In the genomic region with DNA sequence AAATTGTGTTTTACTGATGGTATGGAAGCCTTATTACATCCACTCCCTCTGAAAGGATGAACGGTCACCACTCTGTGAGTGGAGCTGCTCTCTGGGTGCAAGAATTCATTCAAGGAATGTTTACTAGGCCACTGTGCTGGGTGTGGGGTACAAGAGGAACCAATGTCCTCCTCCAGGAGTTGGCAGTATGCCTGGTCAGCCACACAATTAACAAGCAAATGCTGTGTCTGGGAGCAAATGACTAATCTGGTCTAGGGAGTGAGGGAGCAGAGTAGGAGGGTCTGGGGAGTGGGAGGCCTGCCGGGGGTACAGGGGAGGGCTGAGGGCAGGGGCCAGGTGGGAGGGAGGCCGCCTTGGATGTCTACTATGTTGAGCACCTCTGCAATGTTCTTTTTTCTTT, we compare ENCODE assay signal across 1 cellular context.
TF ChIP-seq lines count a peak whose summit lies in the region.

No MANE protein-coding gene starts in this region.

TF ChIP-seq in HEK293, 187 proteins besides CTCF, POLR2A, EP300 and RAD21 (continued from another document and continues in another):
- TF ChIP-seq, protein P1, sequence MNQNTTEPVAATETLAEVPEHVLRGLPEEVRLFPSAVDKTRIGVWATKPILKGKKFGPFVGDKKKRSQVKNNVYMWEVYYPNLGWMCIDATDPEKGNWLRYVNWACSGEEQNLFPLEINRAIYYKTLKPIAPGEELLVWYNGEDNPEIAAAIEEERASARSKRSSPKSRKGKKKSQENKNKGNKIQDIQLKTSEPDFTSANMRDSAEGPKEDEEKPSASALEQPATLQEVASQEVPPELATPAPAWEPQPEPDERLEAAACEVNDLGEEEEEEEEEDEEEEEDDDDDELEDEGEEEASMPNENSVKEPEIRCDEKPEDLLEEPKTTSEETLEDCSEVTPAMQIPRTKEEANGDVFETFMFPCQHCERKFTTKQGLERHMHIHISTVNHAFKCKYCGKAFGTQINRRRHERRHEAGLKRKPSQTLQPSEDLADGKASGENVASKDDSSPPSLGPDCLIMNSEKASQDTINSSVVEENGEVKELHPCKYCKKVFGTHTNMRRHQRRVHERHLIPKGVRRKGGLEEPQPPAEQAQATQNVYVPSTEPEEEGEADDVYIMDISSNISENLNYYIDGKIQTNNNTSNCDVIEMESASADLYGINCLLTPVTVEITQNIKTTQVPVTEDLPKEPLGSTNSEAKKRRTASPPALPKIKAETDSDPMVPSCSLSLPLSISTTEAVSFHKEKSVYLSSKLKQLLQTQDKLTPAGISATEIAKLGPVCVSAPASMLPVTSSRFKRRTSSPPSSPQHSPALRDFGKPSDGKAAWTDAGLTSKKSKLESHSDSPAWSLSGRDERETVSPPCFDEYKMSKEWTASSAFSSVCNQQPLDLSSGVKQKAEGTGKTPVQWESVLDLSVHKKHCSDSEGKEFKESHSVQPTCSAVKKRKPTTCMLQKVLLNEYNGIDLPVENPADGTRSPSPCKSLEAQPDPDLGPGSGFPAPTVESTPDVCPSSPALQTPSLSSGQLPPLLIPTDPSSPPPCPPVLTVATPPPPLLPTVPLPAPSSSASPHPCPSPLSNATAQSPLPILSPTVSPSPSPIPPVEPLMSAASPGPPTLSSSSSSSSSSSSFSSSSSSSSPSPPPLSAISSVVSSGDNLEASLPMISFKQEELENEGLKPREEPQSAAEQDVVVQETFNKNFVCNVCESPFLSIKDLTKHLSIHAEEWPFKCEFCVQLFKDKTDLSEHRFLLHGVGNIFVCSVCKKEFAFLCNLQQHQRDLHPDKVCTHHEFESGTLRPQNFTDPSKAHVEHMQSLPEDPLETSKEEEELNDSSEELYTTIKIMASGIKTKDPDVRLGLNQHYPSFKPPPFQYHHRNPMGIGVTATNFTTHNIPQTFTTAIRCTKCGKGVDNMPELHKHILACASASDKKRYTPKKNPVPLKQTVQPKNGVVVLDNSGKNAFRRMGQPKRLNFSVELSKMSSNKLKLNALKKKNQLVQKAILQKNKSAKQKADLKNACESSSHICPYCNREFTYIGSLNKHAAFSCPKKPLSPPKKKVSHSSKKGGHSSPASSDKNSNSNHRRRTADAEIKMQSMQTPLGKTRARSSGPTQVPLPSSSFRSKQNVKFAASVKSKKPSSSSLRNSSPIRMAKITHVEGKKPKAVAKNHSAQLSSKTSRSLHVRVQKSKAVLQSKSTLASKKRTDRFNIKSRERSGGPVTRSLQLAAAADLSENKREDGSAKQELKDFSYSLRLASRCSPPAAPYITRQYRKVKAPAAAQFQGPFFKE (tag by site-specific recombination; IDR thresholded peaks at IDR 0.05; ENCODE audit: borderline replicate concordance): no peak
- TF ChIP-seq ZNF623 (tag by site-specific recombination; IDR thresholded peaks at IDR 0.05) (no peak), ZFP3 (tag by site-specific recombination; IDR thresholded peaks at IDR 0.05; ENCODE audit: low read depth) (no peak), ZNF324 (tag by site-specific recombination; IDR thresholded peaks at IDR 0.05) (no peak), YY1 (tag by site-specific recombination; IDR thresholded peaks at IDR 0.05) (no peak), ZNF600 (tag by site-specific recombination; IDR thresholded peaks at IDR 0.05) (no peak), KLF9 (tag by site-specific recombination; IDR thresholded peaks at IDR 0.05; ENCODE audit: low read depth) (no peak), ZNF398 (tag by site-specific recombination; IDR thresholded peaks at IDR 0.05) (0 out of 2 replicates have a peak, but pooled peaks have one; percentile 41), ZNF610 (tag by site-specific recombination; IDR thresholded peaks at IDR 0.05; ENCODE audit: borderline replicate concordance) (no peak), ZNF16 (tag by site-specific recombination; IDR thresholded peaks at IDR 0.05; ENCODE audit: low read depth) (no peak), WT1 (tag by site-specific recombination; IDR thresholded peaks at IDR 0.05) (peak; percentile 43; the same call in 1 of the 2 replicates), ZNF350 (tag by site-specific recombination; IDR thresholded peaks at IDR 0.05) (no peak), ZNF19 (tag by site-specific recombination; IDR thresholded peaks at IDR 0.05; ENCODE audit: low read depth) (no peak), ZFP37 (tag by site-specific recombination; IDR thresholded peaks at IDR 0.05) (no peak), ZNF2 (tag by site-specific recombination; IDR thresholded peaks at IDR 0.05) (no peak), EGR2 (tag by site-specific recombination; IDR thresholded peaks at IDR 0.05; ENCODE audit: low read depth) (peak; percentile 97), ZNF843 (tag by site-specific recombination; IDR thresholded peaks at IDR 0.05) (no peak), KLF17 (tag by site-specific recombination; IDR thresholded peaks at IDR 0.05) (peak; percentile 72), SALL2 (tag by site-specific recombination; IDR thresholded peaks at IDR 0.05; ENCODE audit: borderline replicate concordance) (no peak), KLF1 (tag by site-specific recombination; IDR thresholded peaks at IDR 0.05) (no peak), TRIM28 (IDR thresholded peaks at IDR 0.05; ENCODE audit: borderline replicate concordance, low read length) (no peak), GLIS1 (tag by site-specific recombination; IDR thresholded peaks at IDR 0.05) (0 out of 2 replicates have a peak, but pooled peaks have one; percentile 21), ZNF704 (tag by site-specific recombination; IDR thresholded peaks at IDR 0.05) (no peak), HOXC10 (CRISPR knock-in tag; IDR thresholded peaks at IDR 0.05) (no peak), ZNF10 (tag by site-specific recombination; IDR thresholded peaks at IDR 0.05) (no peak), ZFHX2 (tag by site-specific recombination; conservative IDR thresholded peaks at IDR 0.05) (peak; percentile 96), ZSCAN5A (tag by site-specific recombination; IDR thresholded peaks at IDR 0.05) (no peak), ZNF433 (tag by site-specific recombination; IDR thresholded peaks at IDR 0.05; ENCODE audit: low read depth) (no peak), ZNF670 (tag by site-specific recombination; IDR thresholded peaks at IDR 0.05; ENCODE audit: low read depth) (no peak), BCL11B (tag by site-specific recombination; IDR thresholded peaks at IDR 0.05; ENCODE audit: low read depth) (no peak), ZNF354C (tag by site-specific recombination; IDR thresholded peaks at IDR 0.05; ENCODE audit: borderline replicate concordance, low read depth) (no peak), GLIS2 (tag by site-specific recombination; IDR thresholded peaks at IDR 0.05) (0 out of 2 replicates have a peak, but pooled peaks have one; percentile 14), ZNF426 (tag by site-specific recombination; IDR thresholded peaks at IDR 0.05) (no peak), ZNF548 (tag by site-specific recombination; IDR thresholded peaks at IDR 0.05) (no peak), SCRT2 (tag by site-specific recombination; IDR thresholded peaks at IDR 0.05) (no peak), ZNF558 (tag by site-specific recombination; IDR thresholded peaks at IDR 0.05) (no peak), GFI1B (tag by site-specific recombination; IDR thresholded peaks at IDR 0.05) (no peak)
- TF ChIP-seq, protein P2, sequence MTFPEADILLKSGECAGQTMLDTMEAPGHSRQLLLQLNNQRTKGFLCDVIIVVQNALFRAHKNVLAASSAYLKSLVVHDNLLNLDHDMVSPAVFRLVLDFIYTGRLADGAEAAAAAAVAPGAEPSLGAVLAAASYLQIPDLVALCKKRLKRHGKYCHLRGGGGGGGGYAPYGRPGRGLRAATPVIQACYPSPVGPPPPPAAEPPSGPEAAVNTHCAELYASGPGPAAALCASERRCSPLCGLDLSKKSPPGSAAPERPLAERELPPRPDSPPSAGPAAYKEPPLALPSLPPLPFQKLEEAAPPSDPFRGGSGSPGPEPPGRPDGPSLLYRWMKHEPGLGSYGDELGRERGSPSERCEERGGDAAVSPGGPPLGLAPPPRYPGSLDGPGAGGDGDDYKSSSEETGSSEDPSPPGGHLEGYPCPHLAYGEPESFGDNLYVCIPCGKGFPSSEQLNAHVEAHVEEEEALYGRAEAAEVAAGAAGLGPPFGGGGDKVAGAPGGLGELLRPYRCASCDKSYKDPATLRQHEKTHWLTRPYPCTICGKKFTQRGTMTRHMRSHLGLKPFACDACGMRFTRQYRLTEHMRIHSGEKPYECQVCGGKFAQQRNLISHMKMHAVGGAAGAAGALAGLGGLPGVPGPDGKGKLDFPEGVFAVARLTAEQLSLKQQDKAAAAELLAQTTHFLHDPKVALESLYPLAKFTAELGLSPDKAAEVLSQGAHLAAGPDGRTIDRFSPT (tag by site-specific recombination; IDR thresholded peaks at IDR 0.05): no peak
- TF ChIP-seq, protein P3, sequence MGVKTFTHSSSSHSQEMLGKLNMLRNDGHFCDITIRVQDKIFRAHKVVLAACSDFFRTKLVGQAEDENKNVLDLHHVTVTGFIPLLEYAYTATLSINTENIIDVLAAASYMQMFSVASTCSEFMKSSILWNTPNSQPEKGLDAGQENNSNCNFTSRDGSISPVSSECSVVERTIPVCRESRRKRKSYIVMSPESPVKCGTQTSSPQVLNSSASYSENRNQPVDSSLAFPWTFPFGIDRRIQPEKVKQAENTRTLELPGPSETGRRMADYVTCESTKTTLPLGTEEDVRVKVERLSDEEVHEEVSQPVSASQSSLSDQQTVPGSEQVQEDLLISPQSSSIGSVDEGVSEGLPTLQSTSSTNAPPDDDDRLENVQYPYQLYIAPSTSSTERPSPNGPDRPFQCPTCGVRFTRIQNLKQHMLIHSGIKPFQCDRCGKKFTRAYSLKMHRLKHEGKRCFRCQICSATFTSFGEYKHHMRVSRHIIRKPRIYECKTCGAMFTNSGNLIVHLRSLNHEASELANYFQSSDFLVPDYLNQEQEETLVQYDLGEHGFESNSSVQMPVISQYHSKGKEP (tag by site-specific recombination; IDR thresholded peaks at IDR 0.05): no peak
- TF ChIP-seq, protein P4, sequence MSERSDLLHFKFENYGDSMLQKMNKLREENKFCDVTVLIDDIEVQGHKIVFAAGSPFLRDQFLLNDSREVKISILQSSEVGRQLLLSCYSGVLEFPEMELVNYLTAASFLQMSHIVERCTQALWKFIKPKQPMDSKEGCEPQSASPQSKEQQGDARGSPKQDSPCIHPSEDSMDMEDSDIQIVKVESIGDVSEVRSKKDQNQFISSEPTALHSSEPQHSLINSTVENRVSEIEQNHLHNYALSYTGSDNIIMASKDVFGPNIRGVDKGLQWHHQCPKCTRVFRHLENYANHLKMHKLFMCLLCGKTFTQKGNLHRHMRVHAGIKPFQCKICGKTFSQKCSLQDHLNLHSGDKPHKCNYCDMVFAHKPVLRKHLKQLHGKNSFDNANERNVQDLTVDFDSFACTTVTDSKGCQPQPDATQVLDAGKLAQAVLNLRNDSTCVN (tag by site-specific recombination; optimal IDR thresholded peaks at IDR 0.05): no peak
- TF ChIP-seq, protein P5, sequence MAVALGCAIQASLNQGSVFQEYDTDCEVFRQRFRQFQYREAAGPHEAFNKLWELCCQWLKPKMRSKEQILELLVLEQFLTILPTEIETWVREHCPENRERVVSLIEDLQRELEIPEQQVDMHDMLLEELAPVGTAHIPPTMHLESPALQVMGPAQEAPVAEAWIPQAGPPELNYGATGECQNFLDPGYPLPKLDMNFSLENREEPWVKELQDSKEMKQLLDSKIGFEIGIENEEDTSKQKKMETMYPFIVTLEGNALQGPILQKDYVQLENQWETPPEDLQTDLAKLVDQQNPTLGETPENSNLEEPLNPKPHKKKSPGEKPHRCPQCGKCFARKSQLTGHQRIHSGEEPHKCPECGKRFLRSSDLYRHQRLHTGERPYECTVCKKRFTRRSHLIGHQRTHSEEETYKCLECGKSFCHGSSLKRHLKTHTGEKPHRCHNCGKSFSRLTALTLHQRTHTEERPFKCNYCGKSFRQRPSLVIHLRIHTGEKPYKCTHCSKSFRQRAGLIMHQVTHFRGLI (tag by site-specific recombination; IDR thresholded peaks at IDR 0.05): no peak
- TF ChIP-seq, protein P6, sequence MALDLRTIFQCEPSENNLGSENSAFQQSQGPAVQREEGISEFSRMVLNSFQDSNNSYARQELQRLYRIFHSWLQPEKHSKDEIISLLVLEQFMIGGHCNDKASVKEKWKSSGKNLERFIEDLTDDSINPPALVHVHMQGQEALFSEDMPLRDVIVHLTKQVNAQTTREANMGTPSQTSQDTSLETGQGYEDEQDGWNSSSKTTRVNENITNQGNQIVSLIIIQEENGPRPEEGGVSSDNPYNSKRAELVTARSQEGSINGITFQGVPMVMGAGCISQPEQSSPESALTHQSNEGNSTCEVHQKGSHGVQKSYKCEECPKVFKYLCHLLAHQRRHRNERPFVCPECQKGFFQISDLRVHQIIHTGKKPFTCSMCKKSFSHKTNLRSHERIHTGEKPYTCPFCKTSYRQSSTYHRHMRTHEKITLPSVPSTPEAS (tag by site-specific recombination; IDR thresholded peaks at IDR 0.05): no peak
